In the genomic region with DNA sequence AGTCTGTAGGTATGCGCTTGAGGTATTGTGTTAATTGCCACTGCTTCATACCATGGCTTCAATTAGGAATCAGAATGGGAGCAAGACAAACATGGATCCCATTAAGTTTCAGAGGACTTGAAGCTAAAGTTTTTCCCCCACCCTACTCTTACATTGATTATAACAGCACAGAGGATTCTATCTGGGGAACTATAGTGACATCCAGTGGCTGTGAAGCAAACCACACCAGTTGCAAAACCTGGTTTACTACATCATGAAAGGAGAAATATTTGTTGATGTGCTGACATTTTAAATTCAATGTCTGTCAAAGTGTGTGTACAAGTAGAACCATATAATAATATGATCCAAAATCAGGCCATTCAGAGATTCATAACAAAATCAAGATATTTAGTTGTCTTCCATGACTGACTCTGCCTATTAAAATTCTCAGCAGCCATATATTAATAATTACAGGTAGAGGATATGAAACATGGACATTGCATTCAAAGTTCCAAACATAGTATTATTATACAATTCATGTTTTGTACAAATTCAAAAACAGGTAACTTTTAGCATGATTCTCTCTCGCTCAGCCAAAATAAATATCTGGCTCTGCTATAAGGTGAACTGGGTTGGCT, we compare ENCODE assay signal across 1 cellular context.
TF ChIP-seq lines count a peak whose summit lies in the region.

No MANE protein-coding gene starts in this region.

TF ChIP-seq in WTC11, 78 proteins besides CTCF, POLR2A, EP300 and RAD21 (continued from another document):
- TF ChIP-seq, protein P1, sequence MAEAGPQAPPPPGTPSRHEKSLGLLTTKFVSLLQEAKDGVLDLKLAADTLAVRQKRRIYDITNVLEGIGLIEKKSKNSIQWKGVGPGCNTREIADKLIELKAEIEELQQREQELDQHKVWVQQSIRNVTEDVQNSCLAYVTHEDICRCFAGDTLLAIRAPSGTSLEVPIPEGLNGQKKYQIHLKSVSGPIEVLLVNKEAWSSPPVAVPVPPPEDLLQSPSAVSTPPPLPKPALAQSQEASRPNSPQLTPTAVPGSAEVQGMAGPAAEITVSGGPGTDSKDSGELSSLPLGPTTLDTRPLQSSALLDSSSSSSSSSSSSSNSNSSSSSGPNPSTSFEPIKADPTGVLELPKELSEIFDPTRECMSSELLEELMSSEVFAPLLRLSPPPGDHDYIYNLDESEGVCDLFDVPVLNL (CRISPR knock-in tag; IDR thresholded peaks at IDR 0.05; ENCODE audit: borderline replicate concordance, low read depth): no peak
TF ChIP-seq in WTC11: peak in this region for 0.
